Comparison of ENCODE assay signal across 8 cellular contexts in the genomic region with DNA sequence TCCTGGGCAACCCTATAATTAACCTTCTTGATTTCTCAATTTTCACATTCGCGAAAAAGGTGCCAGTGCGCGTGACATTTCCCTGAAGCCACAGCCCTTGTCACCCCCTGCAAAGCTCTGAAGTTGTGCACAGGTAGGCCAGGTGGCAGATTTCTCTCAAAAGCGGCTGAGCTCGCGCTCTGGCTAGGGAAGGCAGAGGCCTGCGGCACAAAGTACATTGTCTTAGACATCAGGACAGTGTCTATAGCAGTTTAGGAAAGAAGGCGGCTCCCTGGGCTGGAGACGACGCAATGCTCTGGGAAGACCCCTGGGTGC. TPM values are rescaled to one million over a fixed set of nuclear protein-coding genes. Genes with fewer than 3 reads are reported as not detected.
DNase-seq lines count a peak whose midpoint lies in the region; ATAC-seq, FAIRE-seq and TF ChIP-seq lines count a peak whose summit lies in the region.

No MANE protein-coding gene starts in this region.

- intact Hi-C loops in left ventricle myocardium inferior (cut with micrococcal nuclease) = no loop called here

- H3K27me3 ChIP-seq in left ventricle myocardium inferior (ENCODE audit: low read depth) = no peaks in the 10 kb centered on the region
- no peaks in the 10 kb centered on the region for H3K27me3 ChIP-seq in small intestine (ENCODE audit: control insufficient read depth in 2 of 2, insufficient read depth in 2 of 2, low read length in 2 of 2)

- peak overlapping the region; percentile 99 for H3K4me3 Mint-ChIP-seq in T-helper 17 cell

- H3K4me1 ChIP-seq in left ventricle myocardium inferior (peaks cover 22% of the 10 kb centered on the region), small intestine (ENCODE audit: control insufficient read depth in 2 of 2, insufficient read depth in 1 of 2, low read depth in 1 of 2, low read length in 1 of 2) (peaks cover 5 to 6% of the 10 kb centered on the region in 2 donors)

- WGBS in small intestine, 3 donors = 1 to 2% (median 2%) methylated on average over 11 of the region's 11 CpGs

- peak overlapping the region; percentile 93 for H3K27ac Mint-ChIP-seq in T-helper 17 cell

- peak overlapping the region; percentile 78 for H3K4me3 ChIP-seq in left ventricle myocardium inferior
- H3K4me3 ChIP-seq in small intestine (ENCODE audit: low read depth in 1 of 2, low read length in 2 of 2) = peak overlapping the region; percentile 46 to 50

- no peak for FAIRE-seq in small intestine (lab: Jason Lieb, UNC)

- H3K4me1 Mint-ChIP-seq in T-helper 17 cell = peaks cover 43% of the 10 kb centered on the region

- no peaks in the 10 kb centered on the region for H3K36me3 Mint-ChIP-seq in T-helper 17 cell (ENCODE audit: low read depth)

- peak; percentile 1 for ATAC-seq in GM18498 (IDR thresholded peaks at IDR 0.05; ENCODE audit: unreplicated experiment)
- ATAC-seq in HG02840 (IDR thresholded peaks at IDR 0.05; ENCODE audit: low FRiP score, unreplicated experiment) = peak; percentile 18
- ATAC-seq in T-helper 17 cell = peak; percentile 18

- no peak for TF ChIP-seq CTCF in left ventricle myocardium inferior (IDR thresholded peaks at IDR 0.05; ENCODE audit: borderline replicate concordance)

- H3K27ac ChIP-seq in left ventricle myocardium inferior (replicated peaks) (peak overlapping the region; percentile 75), small intestine (ENCODE audit: low read depth in 1 of 2, low read length in 1 of 2) (peak overlapping the region; percentile 49 to 85)

- DNase-seq in T-helper 17 cell (no peak), left ventricle myocardium inferior (no peak), small intestine (no peak), NCI-H446 (lab: John Stamatoyannopoulos, UW) (no peak), NOMO-1 treated with dmso at 0.1 percent for 144 hours (lab: John Stamatoyannopoulos, UW; ENCODE audit: unreplicated experiment) (no peak), dermis blood vessel endothelial cell (no peak)

- H3K36me3 ChIP-seq in left ventricle myocardium inferior = no peaks in the 10 kb centered on the region
- peaks cover 0 to 2% of the 10 kb centered on the region in 2 donors for H3K36me3 ChIP-seq in small intestine (ENCODE audit: control insufficient read depth in 2 of 2, insufficient read depth in 2 of 2, low read length in 2 of 2)

- H3K9me3 ChIP-seq in T-helper 17 cell (ENCODE audit: control insufficient read depth, low read length, poor library complexity, severe bottlenecking) = no peaks in the 10 kb centered on the region
- H3K9me3 ChIP-seq in left ventricle myocardium inferior (replicated peaks) = no peaks in the 10 kb centered on the region
- no peaks in the 10 kb centered on the region for H3K9me3 ChIP-seq in small intestine (ENCODE audit: control insufficient read depth, low read depth)

- H3K27me3 Mint-ChIP-seq in T-helper 17 cell = no peaks in the 10 kb centered on the region

RNA-seq across cellular contexts. Expression of a gene that starts 42.9 kb away (rescaled TPM):
- total RNA-seq in T-helper 17 cell (10 to 100 TPM; 18.7 to 22.5 TPM), left ventricle myocardium inferior (3.7 TPM), dermis blood vessel endothelial cell (6.0 and 8.2 TPM in 2 replicates)
- 1 to 10 TPM; 1.1 to 2.6 (median 1.4) TPM for polyA plus RNA-seq in small intestine

RNA-seq across cellular contexts. Expression of a gene that starts 45.7 kb away (rescaled TPM):
- total RNA-seq in T-helper 17 cell (10 to 100 TPM; 31.7 to 50.6 TPM), left ventricle myocardium inferior (10.0 TPM), dermis blood vessel endothelial cell (11.4 and 16.3 TPM in 2 replicates)
- 1 to 10 TPM; 2.5 to 6.0 (median 3.5) TPM for polyA plus RNA-seq in small intestine
